7 cellular contexts compared by ENCODE assay signal in the genomic region with DNA sequence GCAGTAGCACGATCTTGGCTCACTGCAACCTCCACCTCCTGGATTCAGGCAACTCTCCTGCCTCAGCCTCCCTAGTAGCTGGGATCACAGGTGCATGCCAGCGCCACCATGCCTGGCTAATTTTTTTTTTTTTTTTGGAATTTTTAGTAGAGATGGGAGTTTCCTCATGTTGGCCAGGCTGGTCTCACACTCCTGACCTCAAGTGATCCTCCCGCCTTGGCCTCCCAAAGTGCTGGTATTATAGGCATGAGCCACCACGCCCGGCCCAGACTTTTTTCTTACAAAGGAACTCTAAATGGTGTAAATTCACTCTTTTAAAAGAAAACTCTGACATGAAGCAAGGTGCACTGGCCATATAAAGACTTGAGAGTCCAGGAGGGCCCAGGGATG. TPM values are rescaled to one million over a fixed set of nuclear protein-coding genes. Genes with fewer than 3 reads are reported as not detected.
DNase-seq lines count a peak whose midpoint lies in the region; ATAC-seq, FAIRE-seq and TF ChIP-seq lines count a peak whose summit lies in the region.
"Not testable (repeated sequence)": the region's sequence is repeated elsewhere in the genome, so short reads cannot be mapped to it uniquely, and the experiment has no call there.

No MANE protein-coding gene starts in this region.

- DNase-seq in Karpas-422; GM12878 (ENCODE audit: low read depth, low spot score); esophagus squamous epithelium (lab: John Stamatoyannopoulos, UW); naive B cell: not testable (repeated sequence)
- peak; percentile 15 for DNase-seq in RWPE2 (ENCODE audit: low spot score)
- DNase-seq in spleen: peak; percentile 50

- H3K4me1 ChIP-seq in BLaER1 treated with 17β-estradiol and CSF1 and Interleukin-3, amounts not matched to agents 10 nM and 100 nM: peaks cover 36 to 62% (median 41%) of the 10 kb centered on the region in 10 experiments
- peaks cover 55% of the 10 kb centered on the region for H3K4me1 ChIP-seq in Karpas-422 (ENCODE audit: low read length)
- not testable (repeated sequence) for H3K4me1 ChIP-seq in RWPE2 (ENCODE audit: insufficient read depth, poor library complexity, severe bottlenecking)
- peaks cover 37% of the 10 kb centered on the region for H3K4me1 ChIP-seq in GM12878 (ENCODE audit: control insufficient read depth, insufficient read depth, low read length)
- H3K4me1 ChIP-seq in esophagus squamous epithelium: peaks cover 0 to 45% (median 4%) of the 10 kb centered on the region in 3 donors
- peaks cover 8 to 71% (median 46%) of the 10 kb centered on the region in 6 donors for H3K4me1 ChIP-seq in spleen

- peaks cover 0 to 12% (median 0%) of the 10 kb centered on the region in 11 experiments; a peak in 4 of 22 replicates for H3K36me3 ChIP-seq in BLaER1 treated with 17β-estradiol and CSF1 and Interleukin-3, amounts not matched to agents 10 nM and 100 nM
- H3K36me3 ChIP-seq in Karpas-422 (ENCODE audit: insufficient read depth, low read length): peaks cover 11% of the 10 kb centered on the region; the same call in 1 of the 2 replicates
- not testable (repeated sequence) for H3K36me3 ChIP-seq in RWPE2 (ENCODE audit: low read depth); GM12878 (ENCODE audit: control insufficient read depth in 2 of 2, insufficient read depth in 2 of 2, low read length in 1 of 2); esophagus squamous epithelium; spleen

- SMC1A ChIA-PET in GM12878 (lab: Charles Lee; ENCODE audit: uncharacterized antibody, unreplicated experiment): not testable (repeated sequence)

- not testable (repeated sequence) for H4K20me1 ChIP-seq in BLaER1 treated with 17β-estradiol and CSF1 and Interleukin-3, amounts not matched to agents 10 nM and 100 nM; Karpas-422 (ENCODE audit: insufficient read depth, low read depth, low read length); GM12878 (ENCODE audit: control insufficient read depth, insufficient read depth)

- TF ChIP-seq RAD21 in GM12878 (IDR thresholded peaks at IDR 0.05; ENCODE audit: insufficient read depth, low read depth, low read length): not testable (repeated sequence)

- TF ChIP-seq POLR2A in GM12878 (IDR thresholded peaks at IDR 0.05; ENCODE audit: low read depth, low read length); esophagus squamous epithelium (IDR thresholded peaks at IDR 0.05); spleen (IDR thresholded peaks at IDR 0.05): not testable (repeated sequence)

- in situ Hi-C loops in GM12878 (cut with MboI): not testable (repeated sequence)

- not testable (repeated sequence) for H3K36me3 Mint-ChIP-seq in naive B cell

- H3K27me3 Mint-ChIP-seq in naive B cell: not testable (repeated sequence)

- H3K4me3 Mint-ChIP-seq in naive B cell: peak overlapping the region in 6 of 8 donors; percentile 57 to 89 (median 79)

- not testable (repeated sequence) for H3K9me2 ChIP-seq in Karpas-422 (replicated peaks; ENCODE audit: insufficient read depth, low read length)

- 93% methylated on average over 5 of the region's 5 CpGs for WGBS in GM12878 (ENCODE audit: insufficient coverage, insufficient replicate concordance, low lambda C conversion rate, missing lambda C conversion rate)
- 92 to 98% methylated on average over 4 to 5 of the region's 5 CpGs for WGBS in esophagus squamous epithelium, 2 donors
- 94 to 97% (median 96%) methylated on average over 5 of the region's 5 CpGs for WGBS in spleen, 5 donors

- H3K27ac ChIP-seq in BLaER1 treated with 17β-estradiol and CSF1 and Interleukin-3, amounts not matched to agents 10 nM and 100 nM: peak overlapping the region in 9 of 11 experiments; percentile 23 to 80 (median 69); a peak in 15 of 22 replicates
- H3K27ac ChIP-seq in Karpas-422 (ENCODE audit: low read length) (0 out of 2 replicates have a peak overlapping the region, but pooled peaks have one; percentile 48), GM12878 (ENCODE audit: control insufficient read depth, insufficient read depth) (peak overlapping the region; percentile 72; the same call in 1 of the 2 replicates), esophagus squamous epithelium (peak overlapping the region in 3 of 4 donors; percentile 53 to 84 (median 64)), spleen (peak overlapping the region in 6 of 8 donors; percentile 13 to 69 (median 63))
- not testable (repeated sequence) for H3K27ac ChIP-seq in RWPE2 (ENCODE audit: poor library complexity, severe bottlenecking)

- POLR2A ChIA-PET in GM12878 (lab: Charles Lee): not testable (repeated sequence)

- intact Hi-C loops in GM12878 (cut with micrococcal nuclease; ENCODE audit: unreplicated experiment); esophagus squamous epithelium (cut with DNase I); spleen (cut with DNase I; ENCODE audit: low total_unique reads): not testable (repeated sequence)

- TF ChIP-seq EP300 in GM12878 (IDR thresholded peaks at IDR 0.05; ENCODE audit: borderline replicate concordance in 1 of 2, control insufficient read depth in 1 of 2, low read depth in 2 of 2, low read length in 2 of 2): not testable (repeated sequence)

- peak overlapping the region in 3 of 11 experiments; percentile 52 to 83 (median 73); a peak in 3 of 22 replicates for H3K4me2 ChIP-seq in BLaER1 treated with 17β-estradiol and CSF1 and Interleukin-3, amounts not matched to agents 10 nM and 100 nM
- H3K4me2 ChIP-seq in Karpas-422 (ENCODE audit: low read depth, low read length, poor library complexity, severe bottlenecking) (peak overlapping the region; percentile 45), GM12878 (ENCODE audit: control insufficient read depth, insufficient read depth) (peak overlapping the region; percentile 87; the same call in 1 of the 2 replicates)

- peak overlapping the region; percentile 91 to 98 (median 96) for H3K27ac Mint-ChIP-seq in naive B cell

- not testable (repeated sequence) for ATAC-seq in RWPE2 (ENCODE audit: low read depth); GM12878; naive B cell (ENCODE audit: low read depth in 2 of 2)

- H2AFZ ChIP-seq in Karpas-422 (ENCODE audit: low read length); GM12878 (ENCODE audit: control insufficient read depth, low read depth, low read length): not testable (repeated sequence)

- H3K9me3 Mint-ChIP-seq in naive B cell: not testable (repeated sequence)

- RAD21 ChIA-PET in GM12878 (lab: Charles Lee; ENCODE audit: unreplicated experiment): not testable (repeated sequence)

- CTCF ChIA-PET in GM12878 (lab: Yijun Ruan, JAX): interaction anchor here (1.1 kb wide), 1 partner anchor 28 kb away, joined by 3 read pairs; no protein-coding TSS in a partner anchor

- not testable (repeated sequence) for TF ChIP-seq CTCF in RWPE2 (IDR thresholded peaks at IDR 0.05; ENCODE audit: poor library complexity, severe bottlenecking); GM12878 (IDR thresholded peaks at IDR 0.05 in 2 of 3, conservative IDR thresholded peaks at IDR 0.05 in 1 of 3; ENCODE audit: control insufficient read depth in 2 of 3, extremely low read depth in 1 of 3, insufficient read depth in 1 of 3, low read depth in 3 of 3, low read length in 3 of 3); esophagus squamous epithelium (IDR thresholded peaks at IDR 0.05); spleen (IDR thresholded peaks at IDR 0.05 in 8 of 11, conservative IDR thresholded peaks at IDR 0.05 in 3 of 11)

- not testable (repeated sequence) for H3K79me2 ChIP-seq in Karpas-422 (ENCODE audit: low read length); GM12878 (ENCODE audit: control insufficient read depth, insufficient read depth, low read length)

- BruUV-seq in GM12878 (replicated peaks; lab: Mats Ljungman, UMichigan): not testable (repeated sequence)

- not testable (repeated sequence) for FAIRE-seq in GM12878 (lab: Jason Lieb, UNC)

- peaks cover 67 to 89% (median 73%) of the 10 kb centered on the region in 3 donors for H3K4me1 Mint-ChIP-seq in naive B cell

- H3K27me3 ChIP-seq in BLaER1 treated with 17β-estradiol and CSF1 and Interleukin-3, amounts not matched to agents 10 nM and 100 nM; Karpas-422 (ENCODE audit: low read length); RWPE2 (ENCODE audit: insufficient read depth, poor library complexity, severe bottlenecking); GM12878 (replicated peaks in 1 of 2; ENCODE audit: control insufficient read depth in 2 of 2, insufficient read depth in 2 of 2, low read length in 1 of 2); esophagus squamous epithelium; spleen (replicated peaks in 1 of 7): not testable (repeated sequence)

- not testable (repeated sequence) for H3K9ac ChIP-seq in BLaER1 treated with 17β-estradiol and CSF1 and Interleukin-3, amounts not matched to agents 10 nM and 100 nM; Karpas-422 (ENCODE audit: low read length); GM12878 (ENCODE audit: control insufficient read depth, insufficient read depth, low read length)

- H3K9me3 ChIP-seq in BLaER1 treated with 17β-estradiol and CSF1 and Interleukin-3, amounts not matched to agents 10 nM and 100 nM (replicated peaks in 1 of 11): peaks cover 9 to 42% (median 26%) of the 10 kb centered on the region in 11 experiments; a peak in 21 of 22 replicates
- H3K9me3 ChIP-seq in Karpas-422 (ENCODE audit: low read length); RWPE2 (ENCODE audit: severe bottlenecking); GM12878 (replicated peaks; ENCODE audit: control insufficient read depth, insufficient read depth, low read length); esophagus squamous epithelium; spleen: not testable (repeated sequence)

- H3K4me3 ChIP-seq in BLaER1 treated with 17β-estradiol and CSF1 and Interleukin-3, amounts not matched to agents 10 nM and 100 nM; Karpas-422 (ENCODE audit: low read length); RWPE2 (ENCODE audit: severe bottlenecking); GM12878; esophagus squamous epithelium; spleen: not testable (repeated sequence)

RNA-seq across cellular contexts. Expression of a gene that starts 51.7 kb away (rescaled TPM):
- total RNA-seq in Karpas-422 (2014; rRNA removed; shearing (Covaris generic); ENCODE audit: low replicate concordance): 54.3 and 63.9 TPM in 2 replicates
- total RNA-seq in GM12878 (2013; cell fraction: nucleolus; rRNA removed): 37.0 and 39.1 TPM in 2 replicates
- total RNA-seq in GM12878 (2014; rRNA removed) (25.8 and 32.1 TPM in 2 replicates), GM12878 (2014; rRNA removed; fragmentation: Illumina TruSeq; extraction: Trizol) (21.7 and 22.2 TPM in 2 replicates), GM12878 (2021) (25.0 and 27.7 TPM in 2 replicates), esophagus squamous epithelium (10 to 100 TPM; 28.8 to 56.4 (median 34.0) TPM), spleen (10 to 100 TPM; 35.4 to 51.7 (median 43.8) TPM)
- 10.1 TPM for polyA plus RNA-seq in GM12878 (2011; ENCODE audit: low read depth)
- polyA plus RNA-seq in GM12878 (2011; rRNA removed) (12.1 and 13.3 TPM in 2 replicates), GM12878 (2014; fragmentation: Illumina TruSeq; extraction: Trizol) (22.5 and 24.0 TPM in 2 replicates), GM12878 (2014; fragmentation: Nextera tagmentation; extraction: Ambion mirVana) (1 to 10 TPM; 4.0 to 6.5 TPM), GM12878 (2014; rRNA removed) (19.2 and 21.5 TPM in 2 replicates), GM12878 (2016; fragmentation: Nextera tagmentation; extraction: Ambion mirVana) (10 to 100 TPM; 12.5 to 14.9 TPM), naive B cell (ENCODE audit: low read depth in 6 of 6) (10 to 100 TPM; 37.8 to 56.8 (median 50.2) TPM), spleen (10 to 100 TPM; 11.0 to 13.9 (median 13.6) TPM)
- polyA plus RNA-seq in GM12878 (2011; cell fraction: cytosol; rRNA removed): 8.0 and 9.9 TPM in 2 replicates
- 9.6 and 12.0 TPM in 2 replicates for polyA plus RNA-seq in GM12878 (2011; cell fraction: nucleus; rRNA removed)
- 14.8 and 19.1 TPM in 2 replicates for polyA plus RNA-seq in GM12878 (2012)
- 12.3 and 14.9 TPM in 2 replicates for polyA minus RNA-seq in GM12878 (2011; rRNA and poly(A)+ RNA removed)
- 4.0 and 5.9 TPM in 2 replicates for polyA minus RNA-seq in GM12878 (2011; cell fraction: cytosol; rRNA and poly(A)+ RNA removed)
- 11.1 and 21.9 TPM in 2 replicates for polyA minus RNA-seq in GM12878 (2011; cell fraction: nucleus; rRNA and poly(A)+ RNA removed)
